1 cellular context compared by ENCODE assay signal in the genomic region with DNA sequence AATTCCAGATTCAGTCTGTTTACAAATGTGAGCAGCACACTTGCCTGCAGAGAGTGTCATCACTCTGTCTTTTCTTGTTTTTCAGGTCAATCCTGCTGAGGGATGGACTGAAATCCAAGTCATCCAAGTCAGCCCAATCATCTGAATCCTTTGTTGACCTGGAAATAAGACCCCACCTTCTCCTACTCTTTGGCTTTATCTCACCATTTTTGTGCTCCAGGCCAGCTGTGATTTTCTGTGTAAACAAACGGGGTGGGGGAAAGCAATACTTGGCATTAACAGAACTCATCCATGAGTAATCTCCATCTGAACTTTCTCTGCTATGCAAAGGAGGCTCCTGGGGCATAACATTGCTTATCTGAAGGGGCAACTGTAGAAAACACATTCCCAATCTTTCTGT.
TF ChIP-seq lines count a peak whose summit lies in the region.

No MANE protein-coding gene starts in this region.

TF ChIP-seq in K562, 482 proteins besides CTCF, POLR2A, EP300 and RAD21:
- no peak for TF ChIP-seq EZH2 (IDR thresholded peaks at IDR 0.05; ENCODE audit: borderline replicate concordance, low read depth, low read length)
- no peak for TF ChIP-seq HMG20B (CRISPR knock-in tag; IDR thresholded peaks at IDR 0.05)
- TF ChIP-seq DMBX1 (CRISPR knock-in tag; IDR thresholded peaks at IDR 0.05; ENCODE audit: borderline replicate concordance) = no peak
- TF ChIP-seq RCOR1 (IDR thresholded peaks at IDR 0.05; ENCODE audit: borderline replicate concordance in 1 of 2, low read depth in 2 of 2, low read length in 2 of 2) = 0 out of 4 replicates have a peak, but pooled peaks of 1 of the 2 experiments have one; percentile 34
- no peak for TF ChIP-seq CEBPB (tag; IDR thresholded peaks at IDR 0.05)
- no peak for TF ChIP-seq SIRT6 (IDR thresholded peaks at IDR 0.05; ENCODE audit: low read depth, low read length)
- TF ChIP-seq, protein P1, sequence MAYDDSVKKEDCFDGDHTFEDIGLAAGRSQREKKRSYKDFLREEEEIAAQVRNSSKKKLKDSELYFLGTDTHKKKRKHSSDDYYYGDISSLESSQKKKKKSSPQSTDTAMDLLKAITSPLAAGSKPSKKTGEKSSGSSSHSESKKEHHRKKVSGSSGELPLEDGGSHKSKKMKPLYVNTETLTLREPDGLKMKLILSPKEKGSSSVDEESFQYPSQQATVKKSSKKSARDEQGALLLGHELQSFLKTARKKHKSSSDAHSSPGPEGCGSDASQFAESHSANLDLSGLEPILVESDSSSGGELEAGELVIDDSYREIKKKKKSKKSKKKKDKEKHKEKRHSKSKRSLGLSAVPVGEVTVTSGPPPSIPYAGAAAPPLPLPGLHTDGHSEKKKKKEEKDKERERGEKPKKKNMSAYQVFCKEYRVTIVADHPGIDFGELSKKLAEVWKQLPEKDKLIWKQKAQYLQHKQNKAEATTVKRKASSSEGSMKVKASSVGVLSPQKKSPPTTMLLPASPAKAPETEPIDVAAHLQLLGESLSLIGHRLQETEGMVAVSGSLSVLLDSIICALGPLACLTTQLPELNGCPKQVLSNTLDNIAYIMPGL (CRISPR knock-in tag; IDR thresholded peaks at IDR 0.05) = no peak
- TF ChIP-seq ZNF507 (tag; conservative IDR thresholded peaks at IDR 0.05) = no peak
- TF ChIP-seq XRCC5 (IDR thresholded peaks at IDR 0.05; ENCODE audit: low read depth, low read length) = no peak
- peak; percentile 13; the same call in 1 of the 2 replicates for TF ChIP-seq CBFA2T3 (IDR thresholded peaks at IDR 0.05)
- TF ChIP-seq KDM1A (IDR thresholded peaks at IDR 0.05) = peak; percentile 59 to 68; a peak in 3 of 4 replicates
- TF ChIP-seq, protein P2, sequence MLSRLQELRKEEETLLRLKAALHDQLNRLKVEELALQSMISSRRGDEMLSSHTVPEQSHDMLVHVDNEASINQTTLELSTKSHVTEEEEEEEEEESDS (CRISPR knock-in tag; IDR thresholded peaks at IDR 0.05) = no peak
- TF ChIP-seq, protein P3, sequence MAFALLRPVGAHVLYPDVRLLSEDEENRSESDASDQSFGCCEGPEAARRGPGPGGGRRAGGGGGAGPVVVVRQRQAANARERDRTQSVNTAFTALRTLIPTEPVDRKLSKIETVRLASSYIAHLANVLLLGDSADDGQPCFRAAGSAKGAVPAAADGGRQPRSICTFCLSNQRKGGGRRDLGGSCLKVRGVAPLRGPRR (CRISPR knock-in tag; IDR thresholded peaks at IDR 0.05) = no peak
- TF ChIP-seq TSC22D4 (tag; IDR thresholded peaks at IDR 0.05) = no peak
- no peak for TF ChIP-seq MAFG (tag; conservative IDR thresholded peaks at IDR 0.05)
